In the genomic region with DNA sequence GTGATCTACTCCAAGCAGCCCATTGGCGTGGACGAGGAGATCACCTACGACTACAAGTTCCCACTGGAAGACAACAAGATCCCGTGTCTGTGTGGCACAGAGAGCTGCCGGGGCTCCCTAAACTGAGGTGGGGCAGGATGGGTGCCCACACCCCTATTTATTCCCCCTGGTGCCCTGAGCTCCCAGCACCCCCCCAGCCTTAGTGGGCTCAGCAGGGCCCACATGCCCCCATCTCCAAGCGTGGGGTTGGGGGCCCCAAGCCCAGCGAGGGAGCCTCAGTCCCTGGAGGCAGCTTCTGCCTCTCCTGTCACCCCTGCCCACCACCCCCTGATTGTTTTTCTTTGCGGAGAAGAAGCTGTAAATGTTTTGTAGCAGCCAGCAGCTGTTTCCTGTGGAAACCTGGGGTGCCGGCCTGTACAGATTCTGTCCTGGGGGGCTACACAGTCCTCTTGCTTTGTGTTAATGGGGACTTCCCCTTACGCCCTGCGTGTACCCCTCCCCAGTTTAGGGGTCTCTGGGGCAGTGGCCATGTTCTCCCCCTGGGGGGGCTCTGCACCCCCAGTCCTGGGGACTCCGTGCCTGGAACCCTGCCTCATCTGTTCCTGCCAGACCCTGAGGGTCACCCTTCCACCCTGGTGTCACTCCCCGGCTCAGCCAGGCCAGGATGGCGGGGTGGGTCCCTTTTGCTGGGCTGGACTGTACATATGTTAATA, we compare ENCODE assay signal across 9 cellular contexts. TPM values are rescaled to one million over a fixed set of nuclear protein-coding genes. Genes with fewer than 3 reads are reported as not detected.
A peak's percentile ranks its signal among the peaks of the same experiment; 100 is the strongest.
DNase-seq lines count a peak whose midpoint lies in the region; ATAC-seq, FAIRE-seq and TF ChIP-seq lines count a peak whose summit lies in the region.
"Had no signal": no experiment of that assay in that cellular context is flagged by ENCODE, and none has a peak within 500 bp of the region (broad histone marks: within the 10 kb centered on the region; RNA-seq: fewer than 3 reads in every experiment).

No MANE protein-coding gene starts in this region.

- H3K9ac ChIP-seq in GM23248 (0 out of 2 replicates have a peak overlapping the region, but pooled peaks have one; percentile 80), GM12878 (ENCODE audit: control insufficient read depth, insufficient read depth, low read length) (no peak overlapping the region)

- in situ Hi-C loops in GM23248 (cut with MboI), result loop anchor here (25.0 kb wide), 1 partner anchor 453 kb away; a partner anchor contains a TSS
- in situ Hi-C loops in GM12878 (cut with MboI), result loop anchor here (25.0 kb wide), 1 partner anchor 453 kb away; a partner anchor contains a TSS

- H3K9me2 ChIP-seq in GM23248 (ENCODE audit: insufficient read depth) (no peaks in the 10 kb centered on the region), hepatocyte (replicated peaks; ENCODE audit: insufficient read depth) (no peaks in the 10 kb centered on the region)

- H3K4me1 ChIP-seq in A673 (ENCODE audit: insufficient read depth, low read length, poor library complexity, severe bottlenecking) (no peaks in the 10 kb centered on the region), GM23248 (ENCODE audit: insufficient read depth) (peaks cover 19% of the 10 kb centered on the region), GM12878 (ENCODE audit: control insufficient read depth, insufficient read depth, low read length) (no peaks in the 10 kb centered on the region), hepatocyte (ENCODE audit: insufficient read depth) (peaks cover 6% of the 10 kb centered on the region)

- no peak for DNase-seq in A673 (ENCODE audit: low spot score)
- no peak for DNase-seq in GM23248
- no peak for DNase-seq in GM12878 (ENCODE audit: low read depth, low spot score)
- DNase-seq in nephron progenitor cell, result no peak
- DNase-seq in hepatocyte (ENCODE audit: low spot score), result no peak
- DNase-seq in DMS 273 treated with DMSO at 0.1 percent for 48 hours (lab: John Stamatoyannopoulos, UW), result no peak
- DNase-seq in activated naive CD4-positive, alpha-beta T cell treated with anti-CD3 and anti-CD28 coated beads, Interleukin-2, amount 50 U/mL, for 16 hours, result no peak

- H3K9me3 Mint-ChIP-seq in nephron progenitor cell, result no peaks in the 10 kb centered on the region
- H3K9me3 Mint-ChIP-seq: CD8-positive, alpha-beta T cell had no signal

- ATAC-seq in GM12878, result no peak
- ATAC-seq in GM21737 (IDR thresholded peaks at IDR 0.05; ENCODE audit: unreplicated experiment), result no peak

- CTCF ChIA-PET in A673 (lab: Charles Lee) (interaction anchor here (0.5 to 1.3 kb wide), 6 partner anchors 13 to 459 kb away, joined by 3 to 16 read pairs (median 4); a partner anchor contains a TSS), GM12878 (lab: Yijun Ruan, JAX) (interaction anchor here (0.6 to 2.8 kb wide), 26 partner anchors 11 to 459 kb away, joined by 3 to 17 read pairs (median 8); a partner anchor contains a TSS)

- H3K9me3 ChIP-seq in A673 (ENCODE audit: low read depth, low read length, poor library complexity, severe bottlenecking), result no peaks in the 10 kb centered on the region
- H3K9me3 ChIP-seq in GM23248 (ENCODE audit: low read depth), result no peaks in the 10 kb centered on the region
- H3K9me3 ChIP-seq in GM12878 (replicated peaks; ENCODE audit: control insufficient read depth, insufficient read depth, low read length), result no peaks in the 10 kb centered on the region
- no peaks in the 10 kb centered on the region for H3K9me3 ChIP-seq in hepatocyte (ENCODE audit: low read depth)

- peaks cover 14% of the 10 kb centered on the region for H3K36me3 ChIP-seq in A673 (ENCODE audit: insufficient read depth, low read length, poor library complexity, severe bottlenecking)
- H3K36me3 ChIP-seq in GM23248 (ENCODE audit: low read depth), result 0 out of 2 replicates have a peak, but pooled peaks cover 3% of the 10 kb centered on the region
- H3K36me3 ChIP-seq in GM12878 (ENCODE audit: control insufficient read depth in 2 of 2, insufficient read depth in 2 of 2, low read length in 1 of 2), result peaks cover 5 to 32% of the 10 kb centered on the region in 2 experiments
- no peaks in the 10 kb centered on the region for H3K36me3 ChIP-seq in hepatocyte (replicated peaks; ENCODE audit: insufficient read depth, low read depth)

- H2AFZ ChIP-seq in GM23248 (no peak overlapping the region), GM12878 (ENCODE audit: control insufficient read depth, low read depth, low read length) (no peak overlapping the region), hepatocyte (no peak overlapping the region)

- SMC1A ChIA-PET in GM12878 (lab: Charles Lee; ENCODE audit: uncharacterized antibody, unreplicated experiment), result interaction anchor here (0.5 to 2.8 kb wide), 9 partner anchors 12 to 158 kb away, joined by 3 to 11 read pairs (median 4); a partner anchor contains a TSS

- H3K4me2 ChIP-seq in GM23248 (ENCODE audit: unreplicated experiment) (no peak overlapping the region), GM12878 (ENCODE audit: control insufficient read depth, insufficient read depth) (no peak overlapping the region), hepatocyte (no peak overlapping the region)

- H3K4me3 ChIP-seq in A673 (ENCODE audit: low read depth, low read length, poor library complexity, severe bottlenecking), result no peak overlapping the region
- no peak overlapping the region for H3K4me3 ChIP-seq in GM23248
- H3K4me3 ChIP-seq in GM12878, result no peak overlapping the region
- H3K4me3 ChIP-seq in hepatocyte, result no peak overlapping the region

- TF ChIP-seq RAD21 in GM12878 (IDR thresholded peaks at IDR 0.05; ENCODE audit: insufficient read depth, low read depth, low read length), result no peak

- BruUV-seq in A673 (replicated peaks; lab: Mats Ljungman, UMichigan), result TSS peak; percentile 59
- BruUV-seq in GM12878 (replicated peaks; lab: Mats Ljungman, UMichigan), result no TSS peak

- H3K27ac Mint-ChIP-seq in nephron progenitor cell, result peak overlapping the region; percentile 48
- H3K27ac Mint-ChIP-seq: CD8-positive, alpha-beta T cell had no signal

- intact Hi-C loops in A673 (cut with micrococcal nuclease; ENCODE audit: unreplicated experiment), result loop anchor here (2.0 to 10.0 kb wide), 3 partner anchors 113 to 881 kb away; a partner anchor contains a TSS
- intact Hi-C loops in GM12878 (cut with micrococcal nuclease; ENCODE audit: unreplicated experiment), result loop anchor here (2.0 kb wide), 1 partner anchor 111 kb away; a partner anchor contains a TSS

- no peak for TF ChIP-seq EP300 in GM12878 (IDR thresholded peaks at IDR 0.05; ENCODE audit: borderline replicate concordance in 1 of 2, control insufficient read depth in 1 of 2, low read depth in 2 of 2, low read length in 2 of 2)

- TF ChIP-seq CTCF in A673 (conservative IDR thresholded peaks at IDR 0.05; ENCODE audit: low read depth, low read length) (no peak), GM12878 (IDR thresholded peaks at IDR 0.05 in 2 of 3, conservative IDR thresholded peaks at IDR 0.05 in 1 of 3; ENCODE audit: control insufficient read depth in 2 of 3, extremely low read depth in 1 of 3, insufficient read depth in 1 of 3, low read depth in 3 of 3, low read length in 3 of 3) (no peak), nephron progenitor cell (IDR thresholded peaks at IDR 0.05) (no peak), hepatocyte (IDR thresholded peaks at IDR 0.05; ENCODE audit: poor library complexity) (no peak)

- peaks cover 6% of the 10 kb centered on the region for H3K27me3 Mint-ChIP-seq in nephron progenitor cell (ENCODE audit: low read depth, poor library complexity)

- H3K4me3 Mint-ChIP-seq in nephron progenitor cell, result no peak overlapping the region
- H3K4me3 Mint-ChIP-seq: CD8-positive, alpha-beta T cell had no signal

- H3K27ac ChIP-seq in A673 (ENCODE audit: low read depth, low read length, poor library complexity, severe bottlenecking) (no peak overlapping the region), GM23248 (peak overlapping the region; percentile 80; the same call in 1 of the 2 replicates), GM12878 (ENCODE audit: control insufficient read depth, insufficient read depth) (no peak overlapping the region), hepatocyte (no peak overlapping the region)

- POLR2A ChIA-PET in A673 (lab: Charles Lee; ENCODE audit: low non-redundant PET), result interaction anchor here (0.6 kb wide), 1 partner anchor 108 kb away, joined by 3 read pairs; no protein-coding TSS in a partner anchor
- POLR2A ChIA-PET in GM12878 (lab: Charles Lee), result interaction anchor here (0.5 to 1.0 kb wide), 2 partner anchors 10 to 11 kb away, joined by 3 read pairs; no protein-coding TSS in a partner anchor

- peak; percentile 2; the same call in 1 of the 2 replicates for TF ChIP-seq POLR2A in GM12878 (IDR thresholded peaks at IDR 0.05; ENCODE audit: low read depth, low read length)

- peaks cover 5% of the 10 kb centered on the region for H3K4me1 Mint-ChIP-seq in nephron progenitor cell

- 90 to 92% methylated on average over 14 of the region's 14 CpGs for WGBS in GM23248 (ENCODE audit: low coverage in 1 of 2, low lambda C conversion rate in 2 of 2, missing lambda C conversion rate in 2 of 2), 2 experiments
- WGBS in GM12878 (ENCODE audit: insufficient coverage, insufficient replicate concordance, low lambda C conversion rate, missing lambda C conversion rate), result 83% methylated on average over 14 of the region's 14 CpGs
- 94% methylated on average over 13 of the region's 14 CpGs for WGBS in hepatocyte (ENCODE audit: low lambda C conversion rate, missing lambda C conversion rate)

- FAIRE-seq in GM12878 (lab: Jason Lieb, UNC), result no peak

- H3K27me3 ChIP-seq in A673 (replicated peaks; ENCODE audit: insufficient read depth, low read depth, low read length, poor library complexity) (no peaks in the 10 kb centered on the region), GM23248 (replicated peaks; ENCODE audit: insufficient read depth) (no peaks in the 10 kb centered on the region), GM12878 (replicated peaks in 1 of 2; ENCODE audit: control insufficient read depth in 2 of 2, insufficient read depth in 2 of 2, low read length in 1 of 2) (no peaks in the 10 kb centered on the region), hepatocyte (no peaks in the 10 kb centered on the region)

- H4K20me1 ChIP-seq in GM23248 (ENCODE audit: insufficient read depth) (no peaks in the 10 kb centered on the region), GM12878 (ENCODE audit: control insufficient read depth, insufficient read depth) (no peaks in the 10 kb centered on the region), hepatocyte (ENCODE audit: insufficient read depth, poor library complexity, severe bottlenecking) (no peaks in the 10 kb centered on the region)

- peaks cover 10% of the 10 kb centered on the region for H3K36me3 Mint-ChIP-seq in nephron progenitor cell (ENCODE audit: low read depth)

- H3K79me2 ChIP-seq in GM23248 (ENCODE audit: insufficient read depth) (no peaks in the 10 kb centered on the region), GM12878 (ENCODE audit: control insufficient read depth, insufficient read depth, low read length) (no peaks in the 10 kb centered on the region), hepatocyte (no peaks in the 10 kb centered on the region)

- RAD21 ChIA-PET in GM12878 (lab: Charles Lee; ENCODE audit: unreplicated experiment), result interaction anchor here (0.6 to 2.9 kb wide), 9 partner anchors 11 to 890 kb away, joined by 3 to 25 read pairs (median 5); a partner anchor contains a TSS

- peaks cover 13% of the 10 kb centered on the region for H3F3A ChIP-seq in GM23248 (ENCODE audit: insufficient read depth)

RNA-seq across cellular contexts. Expression of a gene that starts 1.0 kb away (rescaled TPM):
- total RNA-seq in A673 (2021) (0.85 and 0.95 TPM in 2 replicates), GM12878 (2014; rRNA removed) (1.0 and 1.3 TPM in 2 replicates), GM12878 (2014; rRNA removed; fragmentation: Illumina TruSeq; extraction: Trizol) (0.18 and 0.32 TPM in 2 replicates), GM12878 (2021) (1.1 and 1.3 TPM in 2 replicates), hepatocyte (17.5 and 18.1 TPM in 2 replicates)
- total RNA-seq in GM23248 (2014; rRNA removed; shearing (Covaris generic)), result 69.7 and 73.2 TPM in 2 replicates
- polyA plus RNA-seq in GM23248 (2016; fragmentation: Nextera tagmentation; extraction: Ambion mirVana) (40.2 and 40.9 TPM in 2 replicates), GM12878 (2011; rRNA removed) (0.27 and 0.65 TPM in 2 replicates), GM12878 (2014; fragmentation: Illumina TruSeq; extraction: Trizol) (0.17 and 0.48 TPM in 2 replicates), GM12878 (2014; fragmentation: Nextera tagmentation; extraction: Ambion mirVana) (under 1 TPM; 0.18 to 0.40 TPM), GM12878 (2014; rRNA removed) (1.5 and 1.8 TPM in 2 replicates), GM12878 (2016; fragmentation: Nextera tagmentation; extraction: Ambion mirVana) (under 1 TPM in 1 of 2 experiments, not detected in 1; 0.46 TPM), hepatocyte (16.7 and 20.8 TPM in 2 replicates)
- total RNA-seq in GM12878 (2013; cell fraction: nucleolus; rRNA removed), result 1.9 and 2.2 TPM in 2 replicates
- 0.16 TPM for polyA plus RNA-seq in GM12878 (2011; ENCODE audit: low read depth)
- polyA plus RNA-seq in GM12878 (2011; cell fraction: cytosol; rRNA removed), result 1.3 and 1.9 TPM in 2 replicates
- polyA plus RNA-seq in GM12878 (2011; cell fraction: nucleus; rRNA removed), result 4.5 and 6.1 TPM in 2 replicates
- polyA plus RNA-seq in GM12878 (2012), result 0.37 and 0.42 TPM in 2 replicates
- 0.46 TPM in 1 of 2 replicates, not detected in the other for polyA minus RNA-seq in GM12878 (2011; rRNA and poly(A)+ RNA removed)
- not detected in 2 replicates for polyA minus RNA-seq in GM12878 (2011; cell fraction: cytosol; rRNA and poly(A)+ RNA removed)
- polyA minus RNA-seq in GM12878 (2011; cell fraction: nucleus; rRNA and poly(A)+ RNA removed), result 0.60 and 1.4 TPM in 2 replicates

RNA-seq across cellular contexts. Expression of a gene that starts 26.4 kb away (rescaled TPM):
- total RNA-seq in A673 (2021) (0.62 and 1.1 TPM in 2 replicates), GM12878 (2014; rRNA removed) (0.56 and 1.9 TPM in 2 replicates), GM12878 (2014; rRNA removed; fragmentation: Illumina TruSeq; extraction: Trizol) (1.5 and 2.3 TPM in 2 replicates), GM12878 (2021) (2.2 and 2.4 TPM in 2 replicates), hepatocyte (0.87 and 1.6 TPM in 2 replicates)
- total RNA-seq in GM23248 (2014; rRNA removed; shearing (Covaris generic)), result 2.0 and 2.3 TPM in 2 replicates
- polyA plus RNA-seq in GM23248 (2016; fragmentation: Nextera tagmentation; extraction: Ambion mirVana) (0.23 and 0.46 TPM in 2 replicates), GM12878 (2011; rRNA removed) (1.7 and 2.0 TPM in 2 replicates), GM12878 (2014; fragmentation: Illumina TruSeq; extraction: Trizol) (1.5 and 3.3 TPM in 2 replicates), GM12878 (2014; fragmentation: Nextera tagmentation; extraction: Ambion mirVana) (under 1 TPM; 0.22 to 0.66 TPM), GM12878 (2014; rRNA removed) (2.5 and 3.1 TPM in 2 replicates), GM12878 (2016; fragmentation: Nextera tagmentation; extraction: Ambion mirVana) (under 1 TPM; 0.29 to 0.71 TPM), hepatocyte (2.0 and 2.7 TPM in 2 replicates)
- 11.5 and 14.2 TPM in 2 replicates for total RNA-seq in GM12878 (2013; cell fraction: nucleolus; rRNA removed)
- polyA plus RNA-seq in GM12878 (2011; ENCODE audit: low read depth), result 1.0 TPM
- 2.7 and 2.8 TPM in 2 replicates for polyA plus RNA-seq in GM12878 (2011; cell fraction: cytosol; rRNA removed)
- polyA plus RNA-seq in GM12878 (2011; cell fraction: nucleus; rRNA removed), result 14.4 and 15.4 TPM in 2 replicates
- polyA plus RNA-seq in GM12878 (2012), result 2.4 and 2.8 TPM in 2 replicates
- polyA minus RNA-seq in GM12878 (2011; rRNA and poly(A)+ RNA removed), result 6.7 and 9.7 TPM in 2 replicates
- polyA minus RNA-seq in GM12878 (2011; cell fraction: cytosol; rRNA and poly(A)+ RNA removed), result 0.94 and 4.3 TPM in 2 replicates
- 7.4 and 10.0 TPM in 2 replicates for polyA minus RNA-seq in GM12878 (2011; cell fraction: nucleus; rRNA and poly(A)+ RNA removed)

RNA-seq across cellular contexts. Expression of a gene that starts 26.5 kb away (rescaled TPM):
- total RNA-seq in A673 (2021) (31.4 and 37.1 TPM in 2 replicates), GM12878 (2014; rRNA removed) (1.7 and 3.6 TPM in 2 replicates), GM12878 (2014; rRNA removed; fragmentation: Illumina TruSeq; extraction: Trizol) (2.0 and 2.1 TPM in 2 replicates), GM12878 (2021) (20.6 and 25.9 TPM in 2 replicates), hepatocyte (1.8 and 2.7 TPM in 2 replicates)
- total RNA-seq in GM23248 (2014; rRNA removed; shearing (Covaris generic)), result 2.0 and 2.3 TPM in 2 replicates
- polyA plus RNA-seq in GM23248 (2016; fragmentation: Nextera tagmentation; extraction: Ambion mirVana) (4.0 and 5.9 TPM in 2 replicates), GM12878 (2011; rRNA removed) (0.37 and 1.5 TPM in 2 replicates), GM12878 (2014; fragmentation: Illumina TruSeq; extraction: Trizol) (8.9 and 11.4 TPM in 2 replicates), GM12878 (2014; fragmentation: Nextera tagmentation; extraction: Ambion mirVana) (under 1 TPM; 0.02 to 0.18 TPM), GM12878 (2014; rRNA removed) (10.6 and 15.2 TPM in 2 replicates), GM12878 (2016; fragmentation: Nextera tagmentation; extraction: Ambion mirVana) (1 to 10 TPM; 6.1 to 7.4 TPM), hepatocyte (2.2 and 2.3 TPM in 2 replicates)
- 9.8 and 13.3 TPM in 2 replicates for total RNA-seq in GM12878 (2013; cell fraction: nucleolus; rRNA removed)
- 7.8 TPM for polyA plus RNA-seq in GM12878 (2011; ENCODE audit: low read depth)
- polyA plus RNA-seq in GM12878 (2011; cell fraction: cytosol; rRNA removed), result 1.5 and 1.6 TPM in 2 replicates
- polyA plus RNA-seq in GM12878 (2011; cell fraction: nucleus; rRNA removed), result 9.6 and 18.4 TPM in 2 replicates
- 9.9 and 23.0 TPM in 2 replicates for polyA plus RNA-seq in GM12878 (2012)
- polyA minus RNA-seq in GM12878 (2011; rRNA and poly(A)+ RNA removed), result 1.6 and 2.2 TPM in 2 replicates
- 4.3 and 11.0 TPM in 2 replicates for polyA minus RNA-seq in GM12878 (2011; cell fraction: cytosol; rRNA and poly(A)+ RNA removed)
- 3.6 and 8.7 TPM in 2 replicates for polyA minus RNA-seq in GM12878 (2011; cell fraction: nucleus; rRNA and poly(A)+ RNA removed)

RNA-seq across cellular contexts. Expression of a gene that starts 35.2 kb away (rescaled TPM):
- total RNA-seq in A673 (2021) (2.1 and 4.3 TPM in 2 replicates), GM12878 (2014; rRNA removed) (19.5 and 22.4 TPM in 2 replicates), GM12878 (2014; rRNA removed; fragmentation: Illumina TruSeq; extraction: Trizol) (7.0 and 7.2 TPM in 2 replicates), GM12878 (2021) (17.3 TPM in 2 replicates), hepatocyte (42.4 and 52.5 TPM in 2 replicates)
- 36.1 and 39.7 TPM in 2 replicates for total RNA-seq in GM23248 (2014; rRNA removed; shearing (Covaris generic))
- polyA plus RNA-seq in GM23248 (2016; fragmentation: Nextera tagmentation; extraction: Ambion mirVana) (30.9 and 31.6 TPM in 2 replicates), GM12878 (2011; rRNA removed) (8.3 and 15.2 TPM in 2 replicates), GM12878 (2014; fragmentation: Illumina TruSeq; extraction: Trizol) (5.6 and 8.6 TPM in 2 replicates), GM12878 (2014; fragmentation: Nextera tagmentation; extraction: Ambion mirVana) (1 to 10 TPM; 3.4 to 8.5 TPM), GM12878 (2014; rRNA removed) (18.6 and 19.7 TPM in 2 replicates), GM12878 (2016; fragmentation: Nextera tagmentation; extraction: Ambion mirVana) (10 to 100 TPM; 21.3 to 21.9 TPM), hepatocyte (54.0 and 56.9 TPM in 2 replicates)
- 14.8 and 15.5 TPM in 2 replicates for total RNA-seq in GM12878 (2013; cell fraction: nucleolus; rRNA removed)
- 9.1 TPM for polyA plus RNA-seq in GM12878 (2011; ENCODE audit: low read depth)
- 23.5 and 26.1 TPM in 2 replicates for polyA plus RNA-seq in GM12878 (2011; cell fraction: cytosol; rRNA removed)
- polyA plus RNA-seq in GM12878 (2011; cell fraction: nucleus; rRNA removed), result 12.2 and 17.5 TPM in 2 replicates
- 19.4 and 25.7 TPM in 2 replicates for polyA plus RNA-seq in GM12878 (2012)
- polyA minus RNA-seq in GM12878 (2011; rRNA and poly(A)+ RNA removed), result 16.2 and 26.9 TPM in 2 replicates
- 6.3 and 9.1 TPM in 2 replicates for polyA minus RNA-seq in GM12878 (2011; cell fraction: cytosol; rRNA and poly(A)+ RNA removed)
- polyA minus RNA-seq in GM12878 (2011; cell fraction: nucleus; rRNA and poly(A)+ RNA removed), result 8.0 and 8.9 TPM in 2 replicates

RNA-seq across cellular contexts. Expression of a gene that starts 49.3 kb away (rescaled TPM):
- 31.2 and 35.1 TPM in 2 replicates for total RNA-seq in A673 (2021)
- total RNA-seq in GM23248 (2014; rRNA removed; shearing (Covaris generic)), result 24.9 and 25.8 TPM in 2 replicates
- polyA plus RNA-seq in GM23248 (2016; fragmentation: Nextera tagmentation; extraction: Ambion mirVana), result 49.3 and 52.1 TPM in 2 replicates
- 28.6 and 35.6 TPM in 2 replicates for total RNA-seq in GM12878 (2013; cell fraction: nucleolus; rRNA removed)
- 13.8 and 14.0 TPM in 2 replicates for total RNA-seq in GM12878 (2014; rRNA removed)
- total RNA-seq in GM12878 (2014; rRNA removed; fragmentation: Illumina TruSeq; extraction: Trizol), result 14.9 and 16.3 TPM in 2 replicates
- total RNA-seq in GM12878 (2021), result 37.6 and 41.9 TPM in 2 replicates
- polyA plus RNA-seq in GM12878 (2011; ENCODE audit: low read depth), result 35.0 TPM
- polyA plus RNA-seq in GM12878 (2011; rRNA removed), result 22.2 and 36.0 TPM in 2 replicates
- polyA plus RNA-seq in GM12878 (2011; cell fraction: cytosol; rRNA removed), result 34.1 and 41.6 TPM in 2 replicates
- polyA plus RNA-seq in GM12878 (2011; cell fraction: nucleus; rRNA removed), result 105 and 107 TPM in 2 replicates
- 54.5 and 57.3 TPM in 2 replicates for polyA plus RNA-seq in GM12878 (2012)
- 16.2 and 22.0 TPM in 2 replicates for polyA plus RNA-seq in GM12878 (2014; fragmentation: Illumina TruSeq; extraction: Trizol)
- polyA plus RNA-seq in GM12878 (2014; fragmentation: Nextera tagmentation; extraction: Ambion mirVana), result 1 to 10 TPM; 3.3 to 8.5 TPM
- 31.8 and 33.3 TPM in 2 replicates for polyA plus RNA-seq in GM12878 (2014; rRNA removed)
- polyA plus RNA-seq in GM12878 (2016; fragmentation: Nextera tagmentation; extraction: Ambion mirVana), result 10 to 100 TPM; 23.2 to 25.1 TPM
- polyA minus RNA-seq in GM12878 (2011; rRNA and poly(A)+ RNA removed), result 30.6 and 33.3 TPM in 2 replicates
- 11.4 and 13.0 TPM in 2 replicates for polyA minus RNA-seq in GM12878 (2011; cell fraction: cytosol; rRNA and poly(A)+ RNA removed)
- polyA minus RNA-seq in GM12878 (2011; cell fraction: nucleus; rRNA and poly(A)+ RNA removed), result 10.6 and 22.5 TPM in 2 replicates
- total RNA-seq in hepatocyte, result 23.2 and 25.9 TPM in 2 replicates
- polyA plus RNA-seq in hepatocyte, result 72.4 and 90.4 TPM in 2 replicates
